20 cellular contexts compared by ENCODE assay signal in the genomic region with DNA sequence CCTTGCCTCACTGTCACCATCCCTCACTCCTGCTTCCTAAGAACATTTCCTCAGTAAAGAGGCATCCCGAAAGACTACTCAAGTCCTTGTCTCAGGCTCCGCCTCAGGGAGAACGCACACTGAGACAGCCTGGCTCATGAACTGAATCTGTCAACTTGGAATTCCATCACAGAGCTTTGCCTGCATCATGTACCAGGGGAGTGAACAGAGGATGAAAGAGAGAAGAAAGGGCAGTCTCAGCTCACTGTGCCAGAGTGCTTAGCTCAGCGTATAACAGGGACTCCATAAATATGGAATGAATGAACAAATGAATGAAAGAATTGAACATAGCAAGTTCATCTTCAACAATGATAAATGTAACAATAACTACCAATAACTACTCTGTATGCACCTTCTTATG.
A peak's percentile ranks its signal among the peaks of the same experiment; 100 is the strongest.
DNase-seq lines count a peak whose midpoint lies in the region; ATAC-seq, FAIRE-seq and TF ChIP-seq lines count a peak whose summit lies in the region.
"Had no signal": no experiment of that assay in that cellular context is flagged by ENCODE, and none has a peak within 500 bp of the region (broad histone marks: within the 10 kb centered on the region; RNA-seq: fewer than 3 reads in every experiment).

No MANE protein-coding gene starts in this region.

- TF ChIP-seq CTCF in HepG2 (CRISPR knock-in tag; IDR thresholded peaks at IDR 0.05) (no peak), right lobe of liver (IDR thresholded peaks at IDR 0.05) (no peak), bronchial epithelial cell (IDR thresholded peaks at IDR 0.05; ENCODE audit: insufficient read depth, low read length, severe bottlenecking) (no peak)

- H3K79me2 ChIP-seq in HepG2 (ENCODE audit: insufficient read depth, low read length) = no peaks in the 10 kb centered on the region
- H3K79me2 ChIP-seq in trophoblast cell (ENCODE audit: control insufficient read depth, insufficient read depth, low read length, poor library complexity) = no peaks in the 10 kb centered on the region

- CTCF ChIA-PET in HepG2 (lab: Yijun Ruan, JAX; ENCODE audit: low intra/inter-chr PET ratio, low total read pairs) = no interaction called here

- no peak overlapping the region for H3K4me3 ChIP-seq in HepG2 (replicated peaks in 1 of 3; ENCODE audit: insufficient read depth in 1 of 3, low read depth in 2 of 3, low read length in 3 of 3)
- no peak overlapping the region for H3K4me3 ChIP-seq in right lobe of liver
- H3K4me3 ChIP-seq in bronchial epithelial cell (ENCODE audit: low read depth, low read length) = no peak overlapping the region
- no peak overlapping the region for H3K4me3 ChIP-seq in right cardiac atrium (ENCODE audit: low read length)
- H3K4me3 ChIP-seq in trophoblast cell (ENCODE audit: low read depth, low read length) = no peak overlapping the region
- H3K4me3 ChIP-seq: GM12878 had no signal

- H2AFZ ChIP-seq in HepG2 (ENCODE audit: low read length) = no peak overlapping the region
- H2AFZ ChIP-seq in trophoblast cell (ENCODE audit: insufficient read depth, low read length, poor library complexity) = no peak overlapping the region

- H3K14ac ChIP-seq in trophoblast cell (ENCODE audit: low read length) = no peak overlapping the region

- POLR2A ChIA-PET in HepG2 (lab: Yijun Ruan, JAX) = no interaction called here

- TF ChIP-seq POLR2A in HepG2 (IDR thresholded peaks at IDR 0.05; ENCODE audit: insufficient read depth in 1 of 2, low read depth in 2 of 2, low read length in 2 of 2) (no peak), right lobe of liver (IDR thresholded peaks at IDR 0.05) (no peak)

- H3K79me1 ChIP-seq in trophoblast cell (ENCODE audit: low read length) = no peaks in the 10 kb centered on the region

- H4K91ac ChIP-seq in trophoblast cell (ENCODE audit: low read depth, low read length) = no peak overlapping the region

- H3K36me3 ChIP-seq in HepG2 (replicated peaks in 1 of 2; ENCODE audit: control insufficient read depth in 1 of 2, insufficient read depth in 2 of 2, low read length in 2 of 2) (no peaks in the 10 kb centered on the region), right lobe of liver (no peaks in the 10 kb centered on the region), bronchial epithelial cell (ENCODE audit: control insufficient read depth, insufficient read depth, low read length) (no peaks in the 10 kb centered on the region), trophoblast cell (ENCODE audit: control insufficient read depth in 1 of 2, insufficient read depth in 2 of 2, low read length in 2 of 2) (no peaks in the 10 kb centered on the region)

- no peak overlapping the region for H3K27ac ChIP-seq in HepG2 (ENCODE audit: extremely low read length, insufficient read depth, low read length)
- H3K27ac ChIP-seq in right lobe of liver = no peak overlapping the region
- H3K27ac ChIP-seq in right cardiac atrium (ENCODE audit: low read length) = peak overlapping the region; percentile 77
- H3K27ac ChIP-seq in trophoblast cell (ENCODE audit: low read depth, low read length) = no peak overlapping the region

- H2AK5ac ChIP-seq in trophoblast cell (ENCODE audit: low read length) = no peak overlapping the region

- no peaks in the 10 kb centered on the region; a peak in 1 of 5 replicates for H3K27me3 ChIP-seq in HepG2 (ENCODE audit: control insufficient read depth in 1 of 2, insufficient read depth in 2 of 2, low read length in 2 of 2)
- H3K27me3 ChIP-seq in right lobe of liver = no peaks in the 10 kb centered on the region
- H3K27me3 ChIP-seq in bronchial epithelial cell (ENCODE audit: control insufficient read depth, insufficient read depth, low read length) = no peaks in the 10 kb centered on the region
- no peaks in the 10 kb centered on the region for H3K27me3 ChIP-seq in right cardiac atrium (ENCODE audit: control insufficient read depth, insufficient read depth)
- H3K27me3 ChIP-seq in trophoblast cell (ENCODE audit: insufficient read depth, low read length) = no peaks in the 10 kb centered on the region

- H3K9ac ChIP-seq in HepG2 (ENCODE audit: insufficient read depth, low read depth, low read length) (no peak overlapping the region), trophoblast cell (ENCODE audit: low read length) (no peak overlapping the region)

- H3K9me3 ChIP-seq in HepG2 (ENCODE audit: low read length) = no peaks in the 10 kb centered on the region
- H3K9me3 ChIP-seq in right lobe of liver = no peaks in the 10 kb centered on the region
- no peaks in the 10 kb centered on the region for H3K9me3 ChIP-seq in right cardiac atrium (ENCODE audit: control insufficient read depth, low read length)
- H3K9me3 ChIP-seq in trophoblast cell (ENCODE audit: insufficient read depth, low read depth, low read length) = no peaks in the 10 kb centered on the region

- no peak overlapping the region for H3K23ac ChIP-seq in trophoblast cell (ENCODE audit: low read length)

- DNase-seq in HepG2 (ENCODE audit: low spot score) (no peak), right lobe of liver (no peak), bronchial epithelial cell (ENCODE audit: low read depth) (no peak), right cardiac atrium (no peak), DMS153 treated with DMSO at 0.1 percent for 48 hours (lab: John Stamatoyannopoulos, UW; ENCODE audit: unreplicated experiment) (no peak), trophoblast cell (no peak)
- no peak for DNase-seq in stimulated activated effector memory CD8-positive, alpha-beta T cell treated with anti-CD3 and anti-CD28 coated beads, Interleukin-12 subunit alpha, Interleukin-12 subunit beta, amount 100 ng/mL, for 72 hours (ENCODE audit: low spot score in 2 of 2)
- DNase-seq: DMS79, HCEC 1CT, MV-4-11, NCI-H1105 treated with DMSO at 0.1 percent for 48 hours, NCI-H2029 treated with DMSO at 0.1 percent for 48 hours, NCI-H524 treated with DMSO at 0.1 percent for 48 hours, OCI-M1 had no signal

- H4K20me1 ChIP-seq in HepG2 (ENCODE audit: insufficient read depth, low read length) = no peaks in the 10 kb centered on the region

- H4K12ac ChIP-seq in trophoblast cell (ENCODE audit: low read depth, low read length) = no peak overlapping the region

- intact Hi-C loops in HepG2 (cut with micrococcal nuclease; ENCODE audit: unreplicated experiment) (no loop called here), right lobe of liver (cut with DNase I) (no loop called here), right cardiac atrium (cut with DNase I) (no loop called here)

- no peak for TF ChIP-seq RAD21 in HepG2 (CRISPR knock-in tag; IDR thresholded peaks at IDR 0.05)

- no peak for TF ChIP-seq EP300 in HepG2 (IDR thresholded peaks at IDR 0.05; ENCODE audit: low read depth in 2 of 2, low read length in 2 of 2)
- TF ChIP-seq EP300 in HepG2 (CRISPR knock-in tag; IDR thresholded peaks at IDR 0.05; ENCODE audit: borderline replicate concordance) = no peak

- H3K27ac Mint-ChIP-seq in stimulated activated effector memory CD8-positive, alpha-beta T cell treated with anti-CD3 and anti-CD28 coated beads, Interleukin-12 subunit alpha, Interleukin-12 subunit beta, amount 100 ng/mL, for 72 hours = no peak overlapping the region
- H3K27ac Mint-ChIP-seq: B cell, CD14-positive monocyte, IgD-negative memory B cell had no signal

- no peak overlapping the region for H3K18ac ChIP-seq in trophoblast cell (ENCODE audit: low read length)

- BruUV-seq in HepG2 (replicated peaks; lab: Mats Ljungman, UMichigan) = no TSS peak

- in situ Hi-C loops in HepG2 (cut with HindIII; ENCODE audit: extremely low pct_ligation_motif_present, low pct_unique_long_range_greater_than_20kb) = no loop called here

- no peak overlapping the region for H4K8ac ChIP-seq in trophoblast cell (ENCODE audit: low read depth, low read length)

- ATAC-seq in HepG2 (no peak), right lobe of liver (no peak), right cardiac atrium (peak; percentile 36 to 47), GM19351 (IDR thresholded peaks at IDR 0.05; ENCODE audit: unreplicated experiment) (no peak)
- ATAC-seq in stimulated activated effector memory CD8-positive, alpha-beta T cell treated with anti-CD3 and anti-CD28 coated beads, Interleukin-12 subunit alpha, Interleukin-12 subunit beta, amount 100 ng/mL, for 72 hours = peak; percentile 11

- WGBS in HepG2 (ENCODE audit: low lambda C conversion rate) = 69% methylated on average over 4 of the region's 4 CpGs
- WGBS in right lobe of liver (ENCODE audit: insufficient coverage, low coverage, low lambda C conversion rate, missing lambda C conversion rate) = 81% methylated on average over 3 of the region's 4 CpGs
- WGBS in right cardiac atrium = 71% methylated on average over 4 of the region's 4 CpGs
- WGBS in trophoblast cell (ENCODE audit: extremely low coverage, insufficient coverage, insufficient read length) = no CpG with 5 or more reads among the region's 4 CpGs

- no peaks in the 10 kb centered on the region for H3K9me3 Mint-ChIP-seq in stimulated activated effector memory CD8-positive, alpha-beta T cell treated with anti-CD3 and anti-CD28 coated beads, Interleukin-12 subunit alpha, Interleukin-12 subunit beta, amount 100 ng/mL, for 72 hours
- H3K9me3 Mint-ChIP-seq: IgD-negative memory B cell had no signal

- H3K4me2 ChIP-seq in HepG2 (ENCODE audit: low read depth, low read length) = no peak overlapping the region
- H3K4me2 ChIP-seq in trophoblast cell (ENCODE audit: low read length) = no peak overlapping the region

- no peak overlapping the region for H3K4me3 Mint-ChIP-seq in stimulated activated effector memory CD8-positive, alpha-beta T cell treated with anti-CD3 and anti-CD28 coated beads, Interleukin-12 subunit alpha, Interleukin-12 subunit beta, amount 100 ng/mL, for 72 hours
- H3K4me3 Mint-ChIP-seq: B cell, CD14-positive monocyte, IgD-negative memory B cell had no signal

- no peak overlapping the region for H2BK5ac ChIP-seq in trophoblast cell (ENCODE audit: low read depth, low read length, poor library complexity)

- H3K4me1 Mint-ChIP-seq in stimulated activated effector memory CD8-positive, alpha-beta T cell treated with anti-CD3 and anti-CD28 coated beads, Interleukin-12 subunit alpha, Interleukin-12 subunit beta, amount 100 ng/mL, for 72 hours = no peaks in the 10 kb centered on the region
- H3K4me1 Mint-ChIP-seq: B cell, CD14-positive monocyte, IgD-negative memory B cell had no signal

- FAIRE-seq in HepG2 (lab: Jason Lieb, UNC) = no peak
- FAIRE-seq in bronchial epithelial cell (lab: Jason Lieb, UNC) = peak; percentile 82
- FAIRE-seq: GM12878, RCC 7860 had no signal

- H3K4ac ChIP-seq in trophoblast cell (ENCODE audit: low read depth, low read length) = no peak overlapping the region

- no peak overlapping the region for H2BK12ac ChIP-seq in trophoblast cell (ENCODE audit: low read length)

- H3K4me1 ChIP-seq in HepG2 (ENCODE audit: insufficient read depth, low read length) = no peaks in the 10 kb centered on the region
- no peaks in the 10 kb centered on the region for H3K4me1 ChIP-seq in right lobe of liver
- no peaks in the 10 kb centered on the region for H3K4me1 ChIP-seq in right cardiac atrium (ENCODE audit: control insufficient read depth, insufficient read depth, low read length)
- H3K4me1 ChIP-seq in trophoblast cell (ENCODE audit: control insufficient read depth in 1 of 2, insufficient read depth in 2 of 2, low read length in 2 of 2) = no peaks in the 10 kb centered on the region

- H3K36me3 Mint-ChIP-seq in stimulated activated effector memory CD8-positive, alpha-beta T cell treated with anti-CD3 and anti-CD28 coated beads, Interleukin-12 subunit alpha, Interleukin-12 subunit beta, amount 100 ng/mL, for 72 hours = no peaks in the 10 kb centered on the region
- H3K36me3 Mint-ChIP-seq: CD14-positive monocyte, IgD-negative memory B cell had no signal

- no peak overlapping the region for H2BK120ac ChIP-seq in trophoblast cell (ENCODE audit: insufficient read depth, low read length, poor library complexity)

Comparison
In these comparisons a context has a peak if more than half of its experiments do, and no peak if none do; other contexts are left out.
1. ATAC-seq: peak in right cardiac atrium (2 of 2) and stimulated activated effector memory CD8-positive, alpha-beta T cell treated with anti-CD3 and anti-CD28 coated beads, Interleukin-12 subunit alpha, Interleukin-12 subunit beta, amount 100 ng/mL, for 72 hours (single experiment); none in HepG2 (single experiment), right lobe of liver (0 of 4) and GM19351 (single experiment).